ENCODE assay signal across 24 cellular contexts in genomic region chr12:91896725-91897515, GRCh38.
DNase-seq lines count a peak whose midpoint lies in the region; ATAC-seq and TF ChIP-seq lines count a peak whose summit lies in the region.
"Had no signal": no experiment of that assay in that cellular context is flagged by ENCODE, and none has a peak within 500 bp of the region (broad histone marks: within the 10 kb centered on the region; RNA-seq: fewer than 3 reads in every experiment).

No MANE protein-coding gene starts in this region.

- peak overlapping the region; percentile 38 for H2AFZ ChIP-seq in neural progenitor cell (replicated peaks)
- H2AFZ ChIP-seq in Karpas-422 (ENCODE audit: low read length), result no peak overlapping the region

- no peaks in the 10 kb centered on the region for H3K36me3 Mint-ChIP-seq in neural progenitor cell

- H3K9me2 ChIP-seq in Karpas-422 (replicated peaks; ENCODE audit: insufficient read depth, low read length), result no peaks in the 10 kb centered on the region

- H3K27me3 ChIP-seq in left ventricle myocardium inferior (ENCODE audit: low read depth) (no peaks in the 10 kb centered on the region), neural progenitor cell (no peaks in the 10 kb centered on the region), Karpas-422 (ENCODE audit: low read length) (no peaks in the 10 kb centered on the region)
- H3K27me3 ChIP-seq: pancreas, right lobe of liver had no signal

- H3K27me3 Mint-ChIP-seq in neural progenitor cell (ENCODE audit: insufficient read depth, low read depth), result peaks cover 6% of the 10 kb centered on the region
- H3K27me3 Mint-ChIP-seq: central memory CD8-positive, alpha-beta T cell; naive thymus-derived CD4-positive, alpha-beta T cell had no signal

- ATAC-seq in Right ventricle myocardium inferior, result peak; percentile 91
- ATAC-seq: naive thymus-derived CD4-positive, alpha-beta T cell; pancreas; right lobe of liver; SK-N-SH treated with all-trans-retinoic acid at 6 μM for 48 hours had no signal

- CTCF ChIA-PET in RWPE1 (lab: Yijun Ruan, JAX), result interaction anchor here (0.6 to 0.9 kb wide), 3 partner anchors 14 to 512 kb away, joined by 3 read pairs; no protein-coding TSS in a partner anchor

- no peak for TF ChIP-seq CTCF in left ventricle myocardium inferior (IDR thresholded peaks at IDR 0.05; ENCODE audit: borderline replicate concordance)
- TF ChIP-seq CTCF in fibroblast of the aortic adventitia (IDR thresholded peaks at IDR 0.05; ENCODE audit: insufficient read depth, low read length), result no peak
- no peak for TF ChIP-seq CTCF in neural progenitor cell (IDR thresholded peaks at IDR 0.05)
- no peak for TF ChIP-seq CTCF in RWPE1 (conservative IDR thresholded peaks at IDR 0.05; ENCODE audit: low read depth)

- peaks cover 3% of the 10 kb centered on the region for H3K9me3 Mint-ChIP-seq in neural progenitor cell
- H3K9me3 Mint-ChIP-seq: HFFc6; T-helper 2 cell treated with Interferon-gamma antibody and Interleukin-4, amounts not matched to agents 5 μg/mL and 100 μg/mL, for 36 hours had no signal

- intact Hi-C loops in Right ventricle myocardium inferior (cut with DNase I) (no loop called here), left ventricle myocardium inferior (cut with micrococcal nuclease) (no loop called here)

- no peak overlapping the region for H3K9ac ChIP-seq in neural progenitor cell
- H3K9ac ChIP-seq in Karpas-422 (ENCODE audit: low read length), result no peak overlapping the region
- H3K9ac ChIP-seq: KMS-11 had no signal

- H3K4me3 Mint-ChIP-seq in neural progenitor cell, result no peak overlapping the region
- H3K4me3 Mint-ChIP-seq: central memory CD8-positive, alpha-beta T cell; HFFc6; naive thymus-derived CD4-positive, alpha-beta T cell; T-helper 2 cell treated with Interferon-gamma antibody and Interleukin-4, amounts not matched to agents 5 μg/mL and 100 μg/mL, for 36 hours had no signal

- H4K20me1 ChIP-seq in neural progenitor cell (ENCODE audit: low read depth) (no peaks in the 10 kb centered on the region), Karpas-422 (ENCODE audit: insufficient read depth, low read depth, low read length) (no peaks in the 10 kb centered on the region)

- H3K4me1 ChIP-seq in left ventricle myocardium inferior, result peaks cover 24% of the 10 kb centered on the region
- peaks cover 11% of the 10 kb centered on the region for H3K4me1 ChIP-seq in neural progenitor cell
- no peaks in the 10 kb centered on the region for H3K4me1 ChIP-seq in Karpas-422 (ENCODE audit: low read length)

- peaks cover 5% of the 10 kb centered on the region for H3K4me1 Mint-ChIP-seq in neural progenitor cell

- no peaks in the 10 kb centered on the region for H3K79me2 ChIP-seq in neural progenitor cell (ENCODE audit: low read depth)
- H3K79me2 ChIP-seq in Karpas-422 (ENCODE audit: low read length), result no peaks in the 10 kb centered on the region

- H3K36me3 ChIP-seq in left ventricle myocardium inferior (no peaks in the 10 kb centered on the region), neural progenitor cell (no peaks in the 10 kb centered on the region), Karpas-422 (ENCODE audit: insufficient read depth, low read length) (no peaks in the 10 kb centered on the region)
- H3K36me3 ChIP-seq: pancreas, right lobe of liver had no signal

- POLR2A ChIA-PET in RWPE1 (lab: Yijun Ruan, JAX; ENCODE audit: low non-redundant PET), result no interaction called here

- DNase-seq in Right ventricle myocardium inferior (ENCODE audit: missing footprints) (no peak), left ventricle myocardium inferior (no peak), fibroblast of the aortic adventitia (ENCODE audit: low read depth) (peak; percentile 82), neural progenitor cell (ENCODE audit: low spot score) (no peak), HT-29 (ENCODE audit: low spot score) (no peak), NCI-H1436 treated with DMSO at 0.1 percent for 48 hours (lab: John Stamatoyannopoulos, UW) (no peak), Karpas-422 (no peak), RWPE1 (ENCODE audit: low spot score) (no peak)
- DNase-seq: activated effector memory CD4-positive, alpha-beta T cell treated with anti-CD3 and anti-CD28 coated beads, Interleukin-2, amount 50 U/mL, for 16 hours; amniotic stem cell; effector CD4-positive, alpha-beta T cell; HFFc6; naive thymus-derived CD4-positive, alpha-beta T cell; NCI-H1694; NCI-H2171 treated with DMSO at 0.1 percent for 48 hours; NCI-H524 treated with DMSO at 0.1 percent for 48 hours; pancreas; right lobe of liver; RPMI8226 had no signal

- H3K4me3 ChIP-seq in left ventricle myocardium inferior, result no peak overlapping the region
- H3K4me3 ChIP-seq in fibroblast of the aortic adventitia (ENCODE audit: low read depth, low read length), result no peak overlapping the region
- H3K4me3 ChIP-seq in neural progenitor cell, result no peak overlapping the region
- no peak overlapping the region for H3K4me3 ChIP-seq in Karpas-422 (ENCODE audit: low read length)
- H3K4me3 ChIP-seq: pancreas, right lobe of liver had no signal

- no peaks in the 10 kb centered on the region for H3F3A ChIP-seq in neural progenitor cell (ENCODE audit: low read depth)

- H3K27ac ChIP-seq in left ventricle myocardium inferior (replicated peaks) (no peak overlapping the region), neural progenitor cell (no peak overlapping the region), Karpas-422 (ENCODE audit: low read length) (no peak overlapping the region), RWPE1 (no peak overlapping the region)
- H3K27ac ChIP-seq: 22Rv1, KMS-11, pancreas, right lobe of liver had no signal

- H3K4me2 ChIP-seq in neural progenitor cell (no peak overlapping the region), Karpas-422 (ENCODE audit: low read depth, low read length, poor library complexity, severe bottlenecking) (no peak overlapping the region)
- H3K4me2 ChIP-seq: KMS-11 had no signal

- no peak overlapping the region for H3K27ac Mint-ChIP-seq in neural progenitor cell
- H3K27ac Mint-ChIP-seq: HFFc6; T-helper 2 cell treated with Interferon-gamma antibody and Interleukin-4, amounts not matched to agents 5 μg/mL and 100 μg/mL, for 36 hours had no signal

- H3K9me3 ChIP-seq in left ventricle myocardium inferior (replicated peaks) (no peaks in the 10 kb centered on the region), neural progenitor cell (ENCODE audit: low read depth) (no peaks in the 10 kb centered on the region), Karpas-422 (ENCODE audit: low read length) (no peaks in the 10 kb centered on the region)
- H3K9me3 ChIP-seq: pancreas, right lobe of liver had no signal
